Comparison of ENCODE assay signal across 1 cellular context in the genomic region with DNA sequence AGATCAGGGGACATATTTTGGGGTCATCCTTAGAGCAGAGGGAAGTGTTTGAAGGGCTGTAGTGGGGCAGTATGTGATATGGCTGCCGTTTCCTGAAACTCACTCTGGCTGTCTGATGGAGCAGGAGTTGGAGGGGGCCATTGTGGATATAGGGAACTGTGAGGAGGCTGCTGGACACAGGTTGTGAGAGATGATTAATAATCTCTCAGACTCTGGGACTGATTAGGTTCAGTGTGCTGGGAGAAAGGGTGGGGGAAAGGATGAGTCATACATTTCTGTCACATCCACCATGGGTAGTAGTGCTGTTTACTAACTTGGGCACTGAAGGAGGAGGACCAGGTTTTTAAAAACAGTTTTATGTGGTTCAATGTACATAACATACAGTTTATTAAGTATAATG.
TF ChIP-seq lines count a peak whose summit lies in the region.

No MANE protein-coding gene starts in this region.

TF ChIP-seq in HCT116, 20 proteins besides CTCF, POLR2A, EP300 and RAD21 (continued from another document):
- TF ChIP-seq, protein P1, sequence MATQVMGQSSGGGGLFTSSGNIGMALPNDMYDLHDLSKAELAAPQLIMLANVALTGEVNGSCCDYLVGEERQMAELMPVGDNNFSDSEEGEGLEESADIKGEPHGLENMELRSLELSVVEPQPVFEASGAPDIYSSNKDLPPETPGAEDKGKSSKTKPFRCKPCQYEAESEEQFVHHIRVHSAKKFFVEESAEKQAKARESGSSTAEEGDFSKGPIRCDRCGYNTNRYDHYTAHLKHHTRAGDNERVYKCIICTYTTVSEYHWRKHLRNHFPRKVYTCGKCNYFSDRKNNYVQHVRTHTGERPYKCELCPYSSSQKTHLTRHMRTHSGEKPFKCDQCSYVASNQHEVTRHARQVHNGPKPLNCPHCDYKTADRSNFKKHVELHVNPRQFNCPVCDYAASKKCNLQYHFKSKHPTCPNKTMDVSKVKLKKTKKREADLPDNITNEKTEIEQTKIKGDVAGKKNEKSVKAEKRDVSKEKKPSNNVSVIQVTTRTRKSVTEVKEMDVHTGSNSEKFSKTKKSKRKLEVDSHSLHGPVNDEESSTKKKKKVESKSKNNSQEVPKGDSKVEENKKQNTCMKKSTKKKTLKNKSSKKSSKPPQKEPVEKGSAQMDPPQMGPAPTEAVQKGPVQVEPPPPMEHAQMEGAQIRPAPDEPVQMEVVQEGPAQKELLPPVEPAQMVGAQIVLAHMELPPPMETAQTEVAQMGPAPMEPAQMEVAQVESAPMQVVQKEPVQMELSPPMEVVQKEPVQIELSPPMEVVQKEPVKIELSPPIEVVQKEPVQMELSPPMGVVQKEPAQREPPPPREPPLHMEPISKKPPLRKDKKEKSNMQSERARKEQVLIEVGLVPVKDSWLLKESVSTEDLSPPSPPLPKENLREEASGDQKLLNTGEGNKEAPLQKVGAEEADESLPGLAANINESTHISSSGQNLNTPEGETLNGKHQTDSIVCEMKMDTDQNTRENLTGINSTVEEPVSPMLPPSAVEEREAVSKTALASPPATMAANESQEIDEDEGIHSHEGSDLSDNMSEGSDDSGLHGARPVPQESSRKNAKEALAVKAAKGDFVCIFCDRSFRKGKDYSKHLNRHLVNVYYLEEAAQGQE (IDR thresholded peaks at IDR 0.05; ENCODE audit: low read depth), result no peak
- peak; percentile 69 for TF ChIP-seq JUND (IDR thresholded peaks at IDR 0.05)
- no peak for TF ChIP-seq SIN3A (IDR thresholded peaks at IDR 0.05; ENCODE audit: low read depth)
- TF ChIP-seq CEBPB (IDR thresholded peaks at IDR 0.05; ENCODE audit: low read depth), result no peak
- TF ChIP-seq ZFX (IDR thresholded peaks at IDR 0.05), result no peak
- TF ChIP-seq TCF7L2 (IDR thresholded peaks at IDR 0.05; ENCODE audit: borderline replicate concordance, extremely low read depth, insufficient read depth, insufficient read length), result no peak
- TF ChIP-seq YY1 (IDR thresholded peaks at IDR 0.05; ENCODE audit: extremely low read depth, insufficient replicate concordance, low read depth, low read length), result no peak
- TF ChIP-seq EZH2 (IDR thresholded peaks at IDR 0.05), result no peak
